ENCODE assay signal across 14 cellular contexts in genomic region chrX:12443534-12444098, GRCh38.
A peak's percentile ranks its signal among the peaks of the same experiment; 100 is the strongest.
DNase-seq lines count a peak whose midpoint lies in the region; ATAC-seq lines count a peak whose summit lies in the region.
"Had no signal": no experiment of that assay in that cellular context is flagged by ENCODE, and none has a peak within 500 bp of the region (broad histone marks: within the 10 kb centered on the region; RNA-seq: fewer than 3 reads in every experiment).

No MANE protein-coding gene starts in this region.

- ATAC-seq in GM18517 (IDR thresholded peaks at IDR 0.05; ENCODE audit: unreplicated experiment), result peak; percentile 90
- peak; percentile 94 for ATAC-seq in GM21381 (IDR thresholded peaks at IDR 0.05; ENCODE audit: unreplicated experiment)
- peak; percentile 95 for ATAC-seq in HG02973 (IDR thresholded peaks at IDR 0.05; ENCODE audit: unreplicated experiment)
- peak; percentile 86 for ATAC-seq in HG03575 (IDR thresholded peaks at IDR 0.05; ENCODE audit: extremely low read depth, insufficient number of reproducible peaks, low FRiP score, unreplicated experiment)
- ATAC-seq in Right ventricle myocardium superior (ENCODE audit: poor library complexity), result no peak
- ATAC-seq: lower lobe of right lung had no signal

- no peak for DNase-seq in Right ventricle myocardium superior
- no peak for DNase-seq in LoVo (ENCODE audit: low spot score)
- no peak for DNase-seq in stimulated activated CD4-positive, alpha-beta T cell treated with anti-CD3 and anti-CD28 coated beads, Interleukin-2, amount 100 ng/mL, for 24 hours
- DNase-seq in NCI-H524 treated with DMSO at 0.1 percent for 48 hours (lab: John Stamatoyannopoulos, UW), result no peak
- DNase-seq: C1 segment of cervical spinal cord, dorsolateral prefrontal cortex, head of caudate nucleus, lower lobe of right lung, NCI-H1092, occipital lobe had no signal

- intact Hi-C loops in Right ventricle myocardium superior (cut with DNase I), result no loop called here
